Comparison of ENCODE assay signal across 11 cellular contexts in genomic region chr17:34499576-34499975, GRCh38.
DNase-seq lines count a peak whose midpoint lies in the region; ATAC-seq and TF ChIP-seq lines count a peak whose summit lies in the region.
"Had no signal": no experiment of that assay in that cellular context is flagged by ENCODE, and none has a peak within 500 bp of the region (broad histone marks: within the 10 kb centered on the region; RNA-seq: fewer than 3 reads in every experiment).

No MANE protein-coding gene starts in this region.

- no peaks in the 10 kb centered on the region; the same call in 1 of the 2 replicates for H3K79me2 ChIP-seq in GM23338 (replicated peaks; ENCODE audit: insufficient read depth)

- H3K27me3 Mint-ChIP-seq in GM23338 (ENCODE audit: insufficient read depth, low read depth, poor library complexity): peaks cover 8% of the 10 kb centered on the region

- H3K4me2 ChIP-seq in GM23338: no peak overlapping the region

- H3K4me1 Mint-ChIP-seq in GM23338: no peaks in the 10 kb centered on the region
- H3K4me1 Mint-ChIP-seq: CD8-positive, alpha-beta memory T cell had no signal

- TF ChIP-seq CTCF in GM23338 (conservative IDR thresholded peaks at IDR 0.05; ENCODE audit: low read depth in 2 of 2): no peak

- H2AFZ ChIP-seq in GM23338: no peak overlapping the region

- no peaks in the 10 kb centered on the region for H3K9me2 ChIP-seq in GM23338 (ENCODE audit: insufficient read depth)

- H3K9me3 ChIP-seq in SJCRH30 (replicated peaks): no peaks in the 10 kb centered on the region
- H3K9me3 ChIP-seq: right lobe of liver had no signal

- H3K27ac Mint-ChIP-seq in GM23338: no peak overlapping the region
- H3K27ac Mint-ChIP-seq: CD8-positive, alpha-beta memory T cell had no signal

- H3K9me3 Mint-ChIP-seq in GM23338: no peaks in the 10 kb centered on the region

- ATAC-seq in GM23338: peak; percentile 98
- no peak for ATAC-seq in HG02938 (IDR thresholded peaks at IDR 0.05; ENCODE audit: unreplicated experiment)
- ATAC-seq in GM18505 (IDR thresholded peaks at IDR 0.05; ENCODE audit: unreplicated experiment): no peak

- peak; percentile 38 for DNase-seq in A172 (ENCODE audit: low spot score)
- peak; percentile 91 for DNase-seq in GM23338 (ENCODE audit: low spot score)
- peak; percentile 36 to 61 for DNase-seq in SJCRH30
- peak; percentile 5 for DNase-seq in glomerular endothelial cell (ENCODE audit: extremely low read depth, low read depth, low spot score)
- DNase-seq in SW 1271 (lab: John Stamatoyannopoulos, UW): no peak
- no peak for DNase-seq in NCI-H1048 (lab: John Stamatoyannopoulos, UW)
- DNase-seq: CD8-positive, alpha-beta memory T cell; NCI-H187; right lobe of liver had no signal

- no peaks in the 10 kb centered on the region for H3K4me1 ChIP-seq in GM23338 (ENCODE audit: insufficient read depth)
- no peaks in the 10 kb centered on the region for H3K4me1 ChIP-seq in SJCRH30
- H3K4me1 ChIP-seq: right lobe of liver had no signal

- TF ChIP-seq POLR2A in GM18505 (IDR thresholded peaks at IDR 0.05; ENCODE audit: borderline replicate concordance, extremely low read depth, insufficient read depth, insufficient read length): no peak

- H3K4me3 ChIP-seq in GM23338: no peak overlapping the region
- no peak overlapping the region for H3K4me3 ChIP-seq in SJCRH30
- H3K4me3 ChIP-seq: right lobe of liver had no signal

- no peaks in the 10 kb centered on the region for H3F3A ChIP-seq in GM23338 (replicated peaks; ENCODE audit: low read depth)

- no peaks in the 10 kb centered on the region for H3K36me3 ChIP-seq in GM23338 (ENCODE audit: insufficient read depth)
- no peaks in the 10 kb centered on the region for H3K36me3 ChIP-seq in SJCRH30
- H3K36me3 ChIP-seq: right lobe of liver had no signal

- H3K27me3 ChIP-seq in GM23338 (ENCODE audit: insufficient read depth) (no peaks in the 10 kb centered on the region), SJCRH30 (peaks cover 2% of the 10 kb centered on the region; the same call in 1 of the 2 replicates)
- H3K27me3 ChIP-seq: right lobe of liver had no signal

- H3K27ac ChIP-seq in GM23338 (ENCODE audit: low read depth) (no peak overlapping the region), SJCRH30 (no peak overlapping the region)
- H3K27ac ChIP-seq: right lobe of liver had no signal

- no peaks in the 10 kb centered on the region for H3K36me3 Mint-ChIP-seq in GM23338 (ENCODE audit: low read depth)
- H3K36me3 Mint-ChIP-seq: CD8-positive, alpha-beta memory T cell had no signal

- H4K20me1 ChIP-seq in GM23338 (replicated peaks; ENCODE audit: insufficient read depth): no peaks in the 10 kb centered on the region; the same call in 1 of the 2 replicates

- no peak overlapping the region for H3K4me3 Mint-ChIP-seq in GM23338
- H3K4me3 Mint-ChIP-seq: CD8-positive, alpha-beta memory T cell had no signal

TF ChIP-seq in GM23338, 12 proteins besides CTCF, POLR2A, EP300 and RAD21:
- TF ChIP-seq NANOG (IDR thresholded peaks at IDR 0.05; ENCODE audit: borderline replicate concordance): no peak
- TF ChIP-seq REST (IDR thresholded peaks at IDR 0.05; ENCODE audit: unreplicated experiment): peak; percentile 89

Comparison
In these comparisons a context has a peak if more than half of its experiments do, and no peak if none do; other contexts are left out.
1. DNase-seq: peak in A172 (single experiment), GM23338 (single experiment), SJCRH30 (2 of 2) and glomerular endothelial cell (single experiment); none in SW 1271 (0 of 2) and NCI-H1048 (single experiment).